ENCODE assay signal across 29 cellular contexts in the genomic region with DNA sequence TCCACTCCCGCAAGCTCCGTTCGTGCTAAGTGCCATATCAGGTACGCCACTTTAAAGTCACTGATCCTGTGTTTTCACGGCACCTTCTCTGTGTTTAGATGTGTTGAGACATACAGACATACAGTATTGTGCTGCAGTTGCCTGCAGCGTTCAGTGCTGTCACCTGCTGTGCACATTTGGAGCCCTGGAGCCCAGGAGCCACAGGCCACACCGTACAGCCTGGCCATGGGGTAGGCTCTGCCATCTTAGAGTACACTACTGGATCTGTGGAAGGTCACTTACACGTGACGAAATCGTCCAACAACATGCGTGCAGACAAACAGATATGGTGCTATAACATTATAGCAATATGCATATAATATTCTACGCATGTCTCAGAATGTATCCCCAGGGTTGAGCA.
"Had no signal": no experiment of that assay in that cellular context is flagged by ENCODE, and none has a peak within 500 bp of the region (broad histone marks: within the 10 kb centered on the region; RNA-seq: fewer than 3 reads in every experiment).

No MANE protein-coding gene starts in this region.

- H3K27ac Mint-ChIP-seq: activated CD8-positive, alpha-beta T cell treated with anti-CD3 and anti-CD28 coated beads for 36 hours; activated naive CD4-positive, alpha-beta T cell treated with anti-CD3 and anti-CD28 coated beads for 36 hours; activated naive CD8-positive, alpha-beta T cell; activated T-helper 17 cell treated with anti-CD3 and anti-CD28 coated beads, Interleukin-2, amount 50 U/mL, for 72 hours; brain; IgD-negative memory B cell had no signal

- H3K4me2 ChIP-seq: KMS-11 had no signal

- H3K36me3 ChIP-seq: MG63, SJSA1 had no signal

- H3K9ac ChIP-seq: KMS-11 had no signal

- H3K27ac ChIP-seq: KMS-11, SJSA1 had no signal

- ATAC-seq: activated CD4-positive, CD25-positive, alpha-beta regulatory T cell treated with anti-CD3 and anti-CD28 coated beads, Interleukin-2, amount 50 U/mL, for 24 hours; activated CD8-positive, alpha-beta T cell treated with anti-CD3 and anti-CD28 coated beads for 36 hours; activated T-helper 17 cell treated with anti-CD3 and anti-CD28 coated beads, Interleukin-2, amount 50 U/mL, for 72 hours; SK-N-SH treated with all-trans-retinoic acid at 6 μM for 48 hours had no signal

- H3K4me1 ChIP-seq: SJSA1 had no signal

- H3K4me3 Mint-ChIP-seq: activated CD8-positive, alpha-beta T cell treated with anti-CD3 and anti-CD28 coated beads for 36 hours; activated naive CD4-positive, alpha-beta T cell treated with anti-CD3 and anti-CD28 coated beads for 36 hours; activated naive CD8-positive, alpha-beta T cell; activated T-helper 17 cell treated with anti-CD3 and anti-CD28 coated beads, Interleukin-2, amount 50 U/mL, for 72 hours; brain; IgD-negative memory B cell had no signal

- FAIRE-seq: astrocyte, RCC 7860 had no signal

- DNase-seq: activated CD4-positive, alpha-beta T cell treated with anti-CD3 and anti-CD28 coated beads for 4 hours; activated CD8-positive, alpha-beta T cell treated with anti-CD3 and anti-CD28 coated beads for 36 hours; activated gamma-delta T cell; activated naive CD4-positive, alpha-beta T cell treated with anti-CD3 and anti-CD28 coated beads for 36 hours; activated T-cell treated with anti-CD3 and anti-CD28 coated beads for 4 hours; activated T-cell treated with anti-CD3 and anti-CD28 coated beads, Interleukin-2, amount 50 U/mL, for 48 hours; amygdala; MG63; MV-4-11; NCI-H1092 treated with DMSO at 0.1 percent for 48 hours; NCI-H1417 treated with DMSO at 0.1 percent for 48 hours; NCI-H1694; NCI-H2029 treated with DMSO at 0.1 percent for 48 hours; NCI-H345; NCI-H510A; NCI-H69; NK-92 treated with Interleukin-12 subunit alpha and Interleukin-12 subunit beta, amount 100 ng/mL, for 24 hours; SHP77; SW 1271 had no signal

- H3K9me3 ChIP-seq: MG63, SJSA1 had no signal

- H3K4me3 ChIP-seq: MG63, SJSA1 had no signal

- H3K27me3 ChIP-seq: MG63 had no signal

- H3K4me1 Mint-ChIP-seq: activated T-helper 17 cell treated with anti-CD3 and anti-CD28 coated beads, Interleukin-2, amount 50 U/mL, for 72 hours; IgD-negative memory B cell had no signal
